18 cellular contexts compared by ENCODE assay signal in the genomic region with DNA sequence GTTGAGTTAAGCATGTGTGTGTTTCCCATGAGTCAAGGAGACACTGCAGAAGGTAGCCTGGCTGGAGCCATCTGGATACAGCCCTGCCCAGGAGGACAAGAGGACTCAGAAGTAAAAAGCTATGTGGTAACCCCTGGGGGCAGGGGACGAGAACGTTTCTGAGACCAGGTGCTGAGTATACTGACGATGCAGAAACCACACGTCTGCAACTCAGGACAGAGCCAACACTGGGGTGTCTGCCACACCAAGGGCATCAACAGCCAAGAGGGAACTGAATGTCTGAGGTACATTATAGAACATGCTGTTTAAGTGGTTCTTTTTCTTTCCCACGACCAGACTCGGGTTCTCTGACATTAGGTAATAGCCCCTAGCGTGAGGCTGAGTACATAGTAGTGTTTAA.
A peak's percentile ranks its signal among the peaks of the same experiment; 100 is the strongest.
DNase-seq lines count a peak whose midpoint lies in the region; ATAC-seq and TF ChIP-seq lines count a peak whose summit lies in the region.
"Had no signal": no experiment of that assay in that cellular context is flagged by ENCODE, and none has a peak within 500 bp of the region (broad histone marks: within the 10 kb centered on the region; RNA-seq: fewer than 3 reads in every experiment).

No MANE protein-coding gene starts in this region.

- H3K4me3 Mint-ChIP-seq in glutamatergic neuron (ENCODE audit: unreplicated experiment), result no peak overlapping the region
- no peak overlapping the region for H3K4me3 Mint-ChIP-seq in CD4-positive, alpha-beta memory T cell

- H3K27ac ChIP-seq in Peyer's patch (no peak overlapping the region), thoracic aorta (peak overlapping the region; percentile 43 to 52), WERI-Rb-1 (no peak overlapping the region)
- H3K27ac ChIP-seq in CD4-positive, alpha-beta memory T cell (ENCODE audit: low read depth, low read length), result no peak overlapping the region
- H3K27ac ChIP-seq: C4-2B had no signal

- H3K4me1 ChIP-seq in Peyer's patch (no peaks in the 10 kb centered on the region), thoracic aorta (ENCODE audit: control insufficient read depth in 1 of 2, low read depth in 2 of 2) (peaks cover 6 to 33% of the 10 kb centered on the region in 2 donors)
- H3K4me1 ChIP-seq in CD4-positive, alpha-beta memory T cell (ENCODE audit: insufficient read depth, low read length), result no peaks in the 10 kb centered on the region

- intact Hi-C loops in CD4-positive, alpha-beta memory T cell (cut with micrococcal nuclease), result no loop called here

- H3K9me3 Mint-ChIP-seq in glutamatergic neuron (ENCODE audit: unreplicated experiment), result peaks cover 5% of the 10 kb centered on the region
- H3K9me3 Mint-ChIP-seq in CD4-positive, alpha-beta memory T cell, result no peaks in the 10 kb centered on the region

- TF ChIP-seq CTCF in Peyer's patch (IDR thresholded peaks at IDR 0.05) (no peak), glutamatergic neuron (IDR thresholded peaks at IDR 0.05; ENCODE audit: partially characterized antibody, unreplicated experiment) (no peak), thoracic aorta (IDR thresholded peaks at IDR 0.05) (no peak), WERI-Rb-1 (IDR thresholded peaks at IDR 0.05; ENCODE audit: low read depth, low read length) (no peak)

- H3K27me3 ChIP-seq in Peyer's patch, result no peaks in the 10 kb centered on the region
- H3K27me3 ChIP-seq in thoracic aorta (replicated peaks; ENCODE audit: insufficient read depth), result no peaks in the 10 kb centered on the region
- no peaks in the 10 kb centered on the region for H3K27me3 ChIP-seq in CD4-positive, alpha-beta memory T cell (ENCODE audit: insufficient read depth, low read length)
- H3K27me3 ChIP-seq in WERI-Rb-1 (ENCODE audit: insufficient read depth, low read depth, severe bottlenecking), result no peaks in the 10 kb centered on the region

- no peaks in the 10 kb centered on the region for H3K9me3 ChIP-seq in Peyer's patch
- H3K9me3 ChIP-seq in thoracic aorta, result no peaks in the 10 kb centered on the region
- no peaks in the 10 kb centered on the region for H3K9me3 ChIP-seq in CD4-positive, alpha-beta memory T cell (ENCODE audit: control insufficient read depth in 1 of 2, low read length in 2 of 2)
- no peaks in the 10 kb centered on the region for H3K9me3 ChIP-seq in WERI-Rb-1 (ENCODE audit: severe bottlenecking)

- no peaks in the 10 kb centered on the region for H3K36me3 Mint-ChIP-seq in glutamatergic neuron (ENCODE audit: unreplicated experiment)
- peaks cover 0 to 6% of the 10 kb centered on the region in 2 donors for H3K36me3 Mint-ChIP-seq in CD4-positive, alpha-beta memory T cell

- H3K27me3 Mint-ChIP-seq in glutamatergic neuron (ENCODE audit: unreplicated experiment), result peaks cover 2% of the 10 kb centered on the region
- H3K27me3 Mint-ChIP-seq in CD4-positive, alpha-beta memory T cell, result no peaks in the 10 kb centered on the region

- H3K4me3 ChIP-seq in Peyer's patch (no peak overlapping the region), thoracic aorta (no peak overlapping the region), WERI-Rb-1 (ENCODE audit: low read depth, low read length) (no peak overlapping the region)
- H3K4me3 ChIP-seq in CD4-positive, alpha-beta memory T cell (ENCODE audit: low read length in 2 of 2), result no peak overlapping the region

- peak overlapping the region; percentile 66 for H3K27ac Mint-ChIP-seq in glutamatergic neuron (ENCODE audit: unreplicated experiment)
- peak overlapping the region in 2 of 7 donors; percentile 8 to 63 for H3K27ac Mint-ChIP-seq in CD4-positive, alpha-beta memory T cell

- POLR2A ChIA-PET in CD4-positive, alpha-beta memory T cell (lab: Charles Lee; ENCODE audit: partially characterized antibody), result no interaction called here

- peak; percentile 50 for ATAC-seq in GM21423 (IDR thresholded peaks at IDR 0.05; ENCODE audit: unreplicated experiment)
- no peak for ATAC-seq in thoracic aorta (ENCODE audit: insufficient number of reproducible peaks, low FRiP score, low read depth)

- H3K36me3 ChIP-seq in Peyer's patch (no peaks in the 10 kb centered on the region), thoracic aorta (no peaks in the 10 kb centered on the region), WERI-Rb-1 (no peaks in the 10 kb centered on the region)
- no peaks in the 10 kb centered on the region for H3K36me3 ChIP-seq in CD4-positive, alpha-beta memory T cell (ENCODE audit: insufficient read depth, low read length)

- H3K4me1 Mint-ChIP-seq in glutamatergic neuron (ENCODE audit: low read depth, unreplicated experiment), result peaks cover 10% of the 10 kb centered on the region
- H3K4me1 Mint-ChIP-seq in CD4-positive, alpha-beta memory T cell, result peaks cover 3 to 11% (median 6%) of the 10 kb centered on the region in 4 donors

- CTCF ChIA-PET in CD4-positive, alpha-beta memory T cell (lab: Charles Lee; ENCODE audit: partially characterized antibody), result no interaction called here

- DNase-seq in Peyer's patch (peak in 2 of 3 donors; percentile 23 to 51), glutamatergic neuron (peak; percentile 31), thoracic aorta (ENCODE audit: low spot score) (no peak), iPS-NIHi11 (ENCODE audit: low spot score) (no peak), WERI-Rb-1 (no peak)
- no peak for DNase-seq in CD4-positive, alpha-beta memory T cell
- DNase-seq: COR-L47, DMS153, GDM1, KBM-7, MV-4-11, NCI-H1417, NCI-H187 treated with DMSO at 0.1 percent for 48 hours, NCI-H226, NCI-H524 treated with DMSO at 0.1 percent for 48 hours, SW 1271 had no signal

- no peak for TF ChIP-seq POLR2A in Peyer's patch (IDR thresholded peaks at IDR 0.05)

Comparison
In these comparisons a context has a peak if more than half of its experiments do, and no peak if none do; other contexts are left out.
1. DNase-seq: peak in Peyer's patch (2 of 3) and glutamatergic neuron (single experiment); none in thoracic aorta (single experiment), iPS-NIHi11 (single experiment), CD4-positive, alpha-beta memory T cell (0 of 5) and WERI-Rb-1 (single experiment).
2. H3K27ac ChIP-seq: peak in thoracic aorta (2 of 2); none in Peyer's patch (0 of 4), CD4-positive, alpha-beta memory T cell (single experiment) and WERI-Rb-1 (single experiment).